ENCODE assay signal across 19 cellular contexts in the genomic region with DNA sequence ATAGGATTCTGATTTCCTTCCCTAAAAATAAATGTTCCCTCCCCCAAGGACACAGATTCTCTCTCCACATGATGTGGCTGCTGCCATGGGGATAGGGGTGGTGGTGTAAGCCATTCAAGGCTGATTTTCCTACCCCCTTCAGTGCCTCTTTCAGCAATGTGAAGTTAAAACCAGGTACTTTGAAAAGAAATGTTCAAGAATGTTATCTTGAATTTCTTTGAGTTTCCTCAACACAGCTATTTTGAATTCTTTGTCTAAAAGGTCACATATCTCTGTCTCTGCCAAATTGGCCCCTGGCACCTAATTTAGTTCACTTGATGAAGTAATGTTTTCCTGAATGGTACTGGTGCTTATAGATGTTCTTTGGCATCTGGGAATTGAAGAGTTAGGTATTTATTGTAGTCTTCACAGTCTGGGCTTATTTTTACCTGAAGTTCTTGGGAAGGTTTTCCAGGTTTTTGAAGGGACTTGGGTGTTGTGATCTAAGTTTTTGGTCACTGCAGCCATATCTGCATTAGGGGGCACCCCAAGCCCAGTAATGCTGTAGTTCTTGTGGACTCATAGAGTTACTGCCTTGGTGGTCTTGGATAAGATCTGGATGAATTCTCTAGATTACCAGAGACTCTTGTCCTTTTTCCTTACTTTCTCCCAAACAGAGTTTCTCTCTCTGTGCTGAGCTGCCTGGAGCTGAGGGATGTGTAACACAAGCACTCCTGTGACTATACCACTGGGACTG. TPM values are rescaled to one million over a fixed set of nuclear protein-coding genes. Genes with fewer than 3 reads are reported as not detected.
DNase-seq lines count a peak whose midpoint lies in the region; ATAC-seq, FAIRE-seq and TF ChIP-seq lines count a peak whose summit lies in the region.
"Had no signal": no experiment of that assay in that cellular context is flagged by ENCODE, and none has a peak within 500 bp of the region (broad histone marks: within the 10 kb centered on the region; RNA-seq: fewer than 3 reads in every experiment).

No MANE protein-coding gene starts in this region.

- H3K36me3 Mint-ChIP-seq in neural progenitor cell: no peaks in the 10 kb centered on the region
- H3K36me3 Mint-ChIP-seq: CD14-positive monocyte, IgD-negative memory B cell had no signal

- H3K14ac ChIP-seq in H1 (ENCODE audit: insufficient read length): no peak overlapping the region

- H3K4me3 Mint-ChIP-seq in neural progenitor cell: no peak overlapping the region
- H3K4me3 Mint-ChIP-seq: CD14-positive monocyte, IgD-negative memory B cell had no signal

- TF ChIP-seq CTCF in H1 (IDR thresholded peaks at IDR 0.05; ENCODE audit: control extremely low read depth in 1 of 3, insufficient read depth in 1 of 3, low read depth in 1 of 3, low read length in 3 of 3): peak in 2 of 3 experiments; percentile 3 to 16; a peak in 1 of 4 replicates
- TF ChIP-seq CTCF in neural progenitor cell (IDR thresholded peaks at IDR 0.05): peak; percentile 24
- TF ChIP-seq CTCF in GM20000 (IDR thresholded peaks at IDR 0.05; ENCODE audit: extremely low read depth, missing control alignments): no peak

- peaks cover 24% of the 10 kb centered on the region for H3K9me3 Mint-ChIP-seq in neural progenitor cell

- POLR2A ChIA-PET in H1 (lab: Charles Lee; ENCODE audit: partially characterized antibody): no interaction called here

- H3K9me3 ChIP-seq in H1 (ENCODE audit: insufficient read depth in 2 of 2, low read depth in 1 of 2, low read length in 1 of 2) (no peaks in the 10 kb centered on the region), neural progenitor cell (ENCODE audit: low read depth) (peaks cover 25% of the 10 kb centered on the region)
- H3K9me3 ChIP-seq: Peyer's patch, SJSA1 had no signal

- H2BK5ac ChIP-seq in H1 (ENCODE audit: low read depth, low read length): no peak overlapping the region

- TF ChIP-seq EP300 in H1 (IDR thresholded peaks at IDR 0.05; ENCODE audit: borderline replicate concordance in 1 of 2, low read depth in 2 of 2, low read length in 2 of 2): no peak

- H3K9ac ChIP-seq in H1 (replicated peaks in 1 of 4; ENCODE audit: extremely low read depth in 1 of 4, low read depth in 3 of 4, low read length in 3 of 4) (no peak overlapping the region), neural progenitor cell (no peak overlapping the region)

- H4K20me1 ChIP-seq in H1 (replicated peaks in 1 of 2; ENCODE audit: control insufficient read depth in 1 of 2, insufficient read depth in 2 of 2, low read length in 2 of 2): no peaks in the 10 kb centered on the region
- H4K20me1 ChIP-seq in neural progenitor cell (ENCODE audit: low read depth): no peaks in the 10 kb centered on the region

- no peak for ATAC-seq in HG02763 (IDR thresholded peaks at IDR 0.05; ENCODE audit: unreplicated experiment)

- no peak overlapping the region for H3K56ac ChIP-seq in H1 (replicated peaks; ENCODE audit: insufficient read length, low read depth, low read length)

- TF ChIP-seq RAD21 in H1 (IDR thresholded peaks at IDR 0.05 in 1 of 2, conservative IDR thresholded peaks at IDR 0.05 in 1 of 2; ENCODE audit: low read depth in 2 of 2, low read length in 2 of 2): peak; percentile 49 to 58

- H2BK20ac ChIP-seq in H1 (ENCODE audit: low read length): no peak overlapping the region

- H3F3A ChIP-seq in neural progenitor cell (ENCODE audit: low read depth): no peaks in the 10 kb centered on the region

- H3K4ac ChIP-seq in H1 (replicated peaks; ENCODE audit: insufficient read length, low read depth, low read length): no peak overlapping the region

- H4K5ac ChIP-seq in H1 (ENCODE audit: insufficient read length, low read depth, low read length): no peak overlapping the region

- CTCF ChIA-PET in H1 (lab: Charles Lee; ENCODE audit: partially characterized antibody): interaction anchor here (0.8 kb wide), 1 partner anchor 10 kb away, joined by 3 read pairs; no protein-coding TSS in a partner anchor

- no peaks in the 10 kb centered on the region for H3K23me2 ChIP-seq in H1 (ENCODE audit: low read depth, low read length)

- no peak overlapping the region for H3K23ac ChIP-seq in H1 (ENCODE audit: insufficient read length)

- no peaks in the 10 kb centered on the region for H3K27me3 Mint-ChIP-seq in neural progenitor cell (ENCODE audit: insufficient read depth, low read depth)

- no peak overlapping the region for H2AK5ac ChIP-seq in H1 (ENCODE audit: low read depth, low read length)

- no peaks in the 10 kb centered on the region for H3K79me1 ChIP-seq in H1 (ENCODE audit: low read depth, low read length)

- no peak overlapping the region for H3K4me2 ChIP-seq in H1 (ENCODE audit: insufficient read depth in 1 of 2, low read depth in 2 of 2, low read length in 2 of 2)
- no peak overlapping the region for H3K4me2 ChIP-seq in neural progenitor cell

- H3K27ac ChIP-seq in H1 (ENCODE audit: low read depth, low read length) (no peak overlapping the region), neural progenitor cell (no peak overlapping the region)
- H3K27ac ChIP-seq: Peyer's patch, SJSA1 had no signal

- H3K36me3 ChIP-seq in H1 (ENCODE audit: control insufficient read depth in 2 of 4, insufficient read depth in 4 of 4, low read length in 3 of 4): no peaks in the 10 kb centered on the region
- no peaks in the 10 kb centered on the region for H3K36me3 ChIP-seq in neural progenitor cell
- H3K36me3 ChIP-seq: Peyer's patch, SJSA1 had no signal

- H4K8ac ChIP-seq in H1 (ENCODE audit: extremely low read depth, insufficient read depth, low read length): no peak overlapping the region

- H2BK15ac ChIP-seq in H1 (ENCODE audit: low read length): no peak overlapping the region

- FAIRE-seq in H1 (lab: Jason Lieb, UNC): no peak

- H2AFZ ChIP-seq in H1 (ENCODE audit: low read length): no peak overlapping the region
- H2AFZ ChIP-seq in neural progenitor cell (replicated peaks): no peak overlapping the region

- DNase-seq in ELR (ENCODE audit: low read depth) (peak; percentile 14), M059J (ENCODE audit: low read depth) (peak; percentile 9), H1 (ENCODE audit: low read depth in 1 of 2, low spot score in 2 of 2) (no peak), neural progenitor cell (ENCODE audit: low spot score) (no peak), NCI-H1417 (lab: John Stamatoyannopoulos, UW) (no peak), GM20000 (ENCODE audit: low spot score) (no peak)
- DNase-seq: AML-193, DMS79, NCI-H1092 treated with DMSO at 0.1 percent for 48 hours, NCI-H1694, NCI-H2081 treated with DMSO at 0.1 percent for 48 hours, Peyer's patch had no signal

- no peaks in the 10 kb centered on the region for H3K79me2 ChIP-seq in H1 (ENCODE audit: control insufficient read depth in 1 of 2, insufficient read depth in 2 of 2, low read length in 2 of 2)
- no peaks in the 10 kb centered on the region for H3K79me2 ChIP-seq in neural progenitor cell (ENCODE audit: low read depth)

- H3K27ac Mint-ChIP-seq in neural progenitor cell: no peak overlapping the region
- H3K27ac Mint-ChIP-seq: CD14-positive monocyte, IgD-negative memory B cell had no signal

- H3K27me3 ChIP-seq in H1 (replicated peaks in 1 of 4; ENCODE audit: control insufficient read depth in 3 of 4, extremely low read depth in 1 of 4, insufficient read depth in 3 of 4, low read length in 3 of 4): no peaks in the 10 kb centered on the region
- H3K27me3 ChIP-seq in neural progenitor cell: no peaks in the 10 kb centered on the region
- H3K27me3 ChIP-seq: Peyer's patch, SJSA1 had no signal

- no peak overlapping the region for H2BK12ac ChIP-seq in H1 (ENCODE audit: low read depth, low read length)

- H4K91ac ChIP-seq in H1 (replicated peaks; ENCODE audit: insufficient read length, low read length): no peak overlapping the region

- no peaks in the 10 kb centered on the region for H3K4me1 ChIP-seq in H1 (replicated peaks in 1 of 4; ENCODE audit: control insufficient read depth in 3 of 4, insufficient read depth in 4 of 4, low read length in 3 of 4)
- H3K4me1 ChIP-seq in neural progenitor cell: no peaks in the 10 kb centered on the region
- H3K4me1 ChIP-seq: Peyer's patch, SJSA1 had no signal

- TF ChIP-seq POLR2A in H1 (IDR thresholded peaks at IDR 0.05; ENCODE audit: control extremely low read depth in 1 of 2, low read depth in 2 of 2, low read length in 2 of 2): no peak

- H2BK120ac ChIP-seq in H1 (replicated peaks; ENCODE audit: low read depth, low read length): no peak overlapping the region

- H3K4me1 Mint-ChIP-seq in neural progenitor cell: no peaks in the 10 kb centered on the region
- H3K4me1 Mint-ChIP-seq: IgD-negative memory B cell had no signal

- no peak overlapping the region for H3K18ac ChIP-seq in H1 (ENCODE audit: extremely low read depth, low read length)

- H3K4me3 ChIP-seq in H1 (ENCODE audit: extremely low read depth in 1 of 4, insufficient read depth in 2 of 4, low read depth in 3 of 4, low read length in 4 of 4) (no peak overlapping the region), neural progenitor cell (no peak overlapping the region)
- H3K4me3 ChIP-seq: Peyer's patch, SJSA1 had no signal

TF ChIP-seq in H1, 55 proteins besides CTCF, POLR2A, EP300 and RAD21 (continues in another document):
- no peak for TF ChIP-seq CEBPB (IDR thresholded peaks at IDR 0.05; ENCODE audit: low read depth, low read length)
- no peak for TF ChIP-seq ZNF274 (IDR thresholded peaks at IDR 0.05; ENCODE audit: borderline replicate concordance, extremely low read depth, low read length)

RNA-seq across cellular contexts. Expression of a gene that starts 7.6 kb away (rescaled TPM):
- not detected in 2 replicates for total RNA-seq in M059J (2014; rRNA removed; shearing (Covaris generic))
- not detected in 2 replicates for total RNA-seq in H1 (2021; fragmentation: NEBNext Ultra II Directional; extraction: Animal tissue kit (Norgen Biotek cat#: 25700))
- polyA plus RNA-seq in H1 (2011; rRNA removed): not detected in 2 replicates
- 0.01 TPM for polyA plus RNA-seq in H1 (2011; cell fraction: cytosol; rRNA removed)
- polyA plus RNA-seq in H1 (2011; cell fraction: nucleus; rRNA removed): not detected
- polyA plus RNA-seq in H1 (2012, experiment 1 of 2): not detected in 4 replicates
- polyA plus RNA-seq in H1 (2012, experiment 2 of 2): not detected
- polyA plus RNA-seq in H1 (2013, experiment 1 of 2): not detected
- not detected for polyA plus RNA-seq in H1 (2013, experiment 2 of 2)
- not detected in 2 replicates for polyA minus RNA-seq in H1 (2011; rRNA and poly(A)+ RNA removed)
- polyA minus RNA-seq in H1 (2011; cell fraction: cytosol; rRNA and poly(A)+ RNA removed): not detected
- polyA minus RNA-seq in H1 (2011; cell fraction: nucleus; rRNA and poly(A)+ RNA removed): not detected
- total RNA-seq in neural progenitor cell (ENCODE audit: low replicate concordance): not detected in 2 replicates
- total RNA-seq: A673, G401, NCI-H460, SJSA1 had no signal
- polyA plus RNA-seq: CD14-positive monocyte, IgD-negative memory B cell had no signal

Comparison
In these comparisons a context has a peak if more than half of its experiments do, and no peak if none do; other contexts are left out.
1. DNase-seq: peak in ELR (single experiment) and M059J (single experiment); none in H1 (0 of 2), neural progenitor cell (single experiment), NCI-H1417 (0 of 3) and GM20000 (single experiment).